Comparison of ENCODE assay signal across 11 cellular contexts in the genomic region with DNA sequence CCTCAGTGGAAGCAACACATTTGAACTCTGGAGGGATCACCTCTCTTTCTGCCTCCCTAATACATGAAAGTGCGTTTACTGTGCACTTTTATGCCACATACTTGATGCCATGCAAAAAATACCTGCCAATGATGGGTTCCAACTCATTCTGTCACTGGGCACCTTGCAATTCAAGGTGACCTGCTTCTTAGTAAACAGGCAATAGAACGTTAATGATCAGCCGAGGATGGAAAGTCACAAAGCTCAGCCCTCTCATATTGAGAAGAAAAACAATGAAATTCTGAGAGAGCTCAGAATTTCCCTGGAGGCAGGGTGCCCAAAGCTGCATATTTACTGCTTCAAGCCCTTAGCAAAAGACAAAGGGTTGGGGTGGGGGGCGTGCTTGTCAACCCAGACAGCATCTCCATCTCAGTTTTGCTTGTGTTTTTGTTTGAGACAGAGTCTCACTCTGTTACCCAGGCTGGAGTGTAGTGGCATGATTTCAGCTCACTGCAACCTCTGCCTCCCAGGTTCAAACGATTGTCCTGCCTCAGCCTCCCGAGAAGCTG. TPM values are rescaled to one million over a fixed set of nuclear protein-coding genes. Genes with fewer than 3 reads are reported as not detected.
DNase-seq lines count a peak whose midpoint lies in the region; ATAC-seq and TF ChIP-seq lines count a peak whose summit lies in the region.
"Had no signal": no experiment of that assay in that cellular context is flagged by ENCODE, and none has a peak within 500 bp of the region (broad histone marks: within the 10 kb centered on the region; RNA-seq: fewer than 3 reads in every experiment).

No MANE protein-coding gene starts in this region.

- H2AK5ac ChIP-seq in IMR-90 (ENCODE audit: low read depth, low read length): no peak overlapping the region

- H3K4me3 Mint-ChIP-seq in CD4-positive, alpha-beta memory T cell: peak overlapping the region in 4 of 8 donors; percentile 68 to 83 (median 74)
- H3K4me3 Mint-ChIP-seq in central memory CD8-positive, alpha-beta T cell: peak overlapping the region; percentile 83
- no peak overlapping the region for H3K4me3 Mint-ChIP-seq in neural progenitor cell

- TF ChIP-seq RAD21 in IMR-90 (IDR thresholded peaks at IDR 0.05; ENCODE audit: low read length): no peak

- dilution Hi-C loops in IMR-90 (cut with HindIII; ENCODE audit: low sequenced_read_pairs, unreplicated experiment): no loop called here

- peaks cover 66% of the 10 kb centered on the region for H3K4me1 ChIP-seq in CD4-positive, alpha-beta memory T cell (ENCODE audit: insufficient read depth, low read length)
- H3K4me1 ChIP-seq in IMR-90 (ENCODE audit: control insufficient read depth, insufficient read depth, low read length) (peaks cover 14% of the 10 kb centered on the region), neural progenitor cell (peaks cover 17% of the 10 kb centered on the region)

- WGBS in IMR-90 (ENCODE audit: extremely low coverage in 2 of 2, insufficient read length in 1 of 2), 2 experiments: 83% methylated on average over 1 of the region's 6 CpGs; no CpG with 5 or more reads in 1 of the 2 experiments

- no peak overlapping the region for H3K4me3 ChIP-seq in CD4-positive, alpha-beta memory T cell (ENCODE audit: low read length in 2 of 2)
- H3K4me3 ChIP-seq in IMR-90 (ENCODE audit: insufficient read depth, low read depth, low read length) (no peak overlapping the region), neural progenitor cell (no peak overlapping the region), coronary artery (no peak overlapping the region)

- no peak overlapping the region for H3K4ac ChIP-seq in IMR-90 (ENCODE audit: low read depth, low read length)

- TF ChIP-seq CTCF in IMR-90 (conservative IDR thresholded peaks at IDR 0.05; ENCODE audit: low read depth, low read length) (no peak), neural progenitor cell (IDR thresholded peaks at IDR 0.05) (no peak), coronary artery (IDR thresholded peaks at IDR 0.05) (no peak)

- H4K20me1 ChIP-seq in IMR-90 (ENCODE audit: insufficient read depth, low read length): peaks cover 67% of the 10 kb centered on the region
- H4K20me1 ChIP-seq in neural progenitor cell (ENCODE audit: low read depth): no peaks in the 10 kb centered on the region

- intact Hi-C loops in CD4-positive, alpha-beta memory T cell (cut with micrococcal nuclease): no loop called here
- intact Hi-C loops in IMR-90 (cut with micrococcal nuclease): no loop called here

- no peak overlapping the region for H3K14ac ChIP-seq in IMR-90 (replicated peaks; ENCODE audit: low read depth, low read length)

- in situ Hi-C loops in IMR-90 (cut with MboI; ENCODE audit: low sequenced_read_pairs): no loop called here

- no peaks in the 10 kb centered on the region for H3K9me3 ChIP-seq in CD4-positive, alpha-beta memory T cell (ENCODE audit: control insufficient read depth in 1 of 2, low read length in 2 of 2)
- H3K9me3 ChIP-seq in IMR-90 (ENCODE audit: control insufficient read depth, insufficient read depth, low read length): no peaks in the 10 kb centered on the region
- H3K9me3 ChIP-seq in neural progenitor cell (ENCODE audit: low read depth): no peaks in the 10 kb centered on the region

- H3K23ac ChIP-seq in IMR-90 (ENCODE audit: low read depth, low read length): no peak overlapping the region

- H3K56ac ChIP-seq in IMR-90 (ENCODE audit: extremely low read depth, insufficient read depth, low read length): no peak overlapping the region

- CTCF ChIA-PET in CD4-positive, alpha-beta memory T cell (lab: Charles Lee; ENCODE audit: partially characterized antibody): interaction anchor here (1.5 to 2.4 kb wide), 4 partner anchors 20 to 77 kb away, joined by 3 to 9 read pairs (median 6); no protein-coding TSS in a partner anchor
- CTCF ChIA-PET in IMR-90 (lab: Yijun Ruan, JAX): no interaction called here

- no TSS peak for BruUV-seq in IMR-90 (replicated peaks; lab: Mats Ljungman, UMichigan)

- H3K9ac ChIP-seq in IMR-90 (ENCODE audit: low read depth, low read length) (no peak overlapping the region), neural progenitor cell (no peak overlapping the region)

- no peak overlapping the region for H2BK120ac ChIP-seq in IMR-90 (ENCODE audit: low read depth, low read length)

- peaks cover 67% of the 10 kb centered on the region for H3K79me2 ChIP-seq in neural progenitor cell (ENCODE audit: low read depth)

- H3K79me1 ChIP-seq in IMR-90 (ENCODE audit: low read depth in 1 of 2, low read length in 2 of 2): peaks cover 44 to 89% of the 10 kb centered on the region in 2 experiments

- H3F3A ChIP-seq in neural progenitor cell (ENCODE audit: low read depth): peaks cover 6% of the 10 kb centered on the region

- peaks cover 42 to 87% (median 67%) of the 10 kb centered on the region in 4 donors for H3K4me1 Mint-ChIP-seq in CD4-positive, alpha-beta memory T cell
- H3K4me1 Mint-ChIP-seq in central memory CD8-positive, alpha-beta T cell: peaks cover 72% of the 10 kb centered on the region
- H3K4me1 Mint-ChIP-seq in neural progenitor cell: peaks cover 17% of the 10 kb centered on the region

- H2BK20ac ChIP-seq in IMR-90 (ENCODE audit: low read depth, low read length): no peak overlapping the region

- H3K9me3 Mint-ChIP-seq in CD4-positive, alpha-beta memory T cell: peaks cover 0 to 2% (median 0%) of the 10 kb centered on the region in 8 donors
- no peaks in the 10 kb centered on the region for H3K9me3 Mint-ChIP-seq in central memory CD8-positive, alpha-beta T cell
- H3K9me3 Mint-ChIP-seq in neural progenitor cell: no peaks in the 10 kb centered on the region

- no peak for TF ChIP-seq POLR2A in IMR-90 (IDR thresholded peaks at IDR 0.05; ENCODE audit: low read depth, low read length)

- H2BK5ac ChIP-seq in IMR-90 (ENCODE audit: low read depth, low read length, poor library complexity, severe bottlenecking): no peak overlapping the region

- H3K4me2 ChIP-seq in IMR-90 (ENCODE audit: low read depth, low read length): no peak overlapping the region
- H3K4me2 ChIP-seq in neural progenitor cell: no peak overlapping the region

- no peak overlapping the region for H2AK9ac ChIP-seq in IMR-90 (replicated peaks; ENCODE audit: low read depth, low read length, poor library complexity)

- H3K36me3 ChIP-seq in CD4-positive, alpha-beta memory T cell (ENCODE audit: insufficient read depth, low read length): peaks cover 8% of the 10 kb centered on the region
- H3K36me3 ChIP-seq in IMR-90 (ENCODE audit: control insufficient read depth, insufficient read depth, low read length): peaks cover 21% of the 10 kb centered on the region
- no peaks in the 10 kb centered on the region for H3K36me3 ChIP-seq in neural progenitor cell

- peak overlapping the region; percentile 29 for H3K27ac ChIP-seq in CD4-positive, alpha-beta memory T cell (ENCODE audit: low read depth, low read length)
- H3K27ac ChIP-seq in IMR-90 (ENCODE audit: insufficient read depth, low read length) (no peak overlapping the region), neural progenitor cell (peak overlapping the region; percentile 54), coronary artery (no peak overlapping the region)
- H3K27ac ChIP-seq: C4-2B had no signal

- POLR2A ChIA-PET in CD4-positive, alpha-beta memory T cell (lab: Charles Lee; ENCODE audit: partially characterized antibody): interaction anchor here (0.8 to 10.7 kb wide), 7 partner anchors 10 to 78 kb away, joined by 3 to 134 read pairs (median 7); a partner anchor contains a TSS
- POLR2A ChIA-PET in IMR-90 (lab: Charles Lee; ENCODE audit: unreplicated experiment): no interaction called here

- H2AFZ ChIP-seq in IMR-90 (replicated peaks; ENCODE audit: low read length, poor library complexity) (no peak overlapping the region), neural progenitor cell (replicated peaks) (no peak overlapping the region)

- no peak overlapping the region for H4K91ac ChIP-seq in IMR-90 (ENCODE audit: insufficient read depth, low read depth, low read length)

- no peak overlapping the region for H2BK15ac ChIP-seq in IMR-90 (ENCODE audit: low read depth, low read length)

- H3K9me1 ChIP-seq in IMR-90 (ENCODE audit: insufficient read depth, low read length): peaks cover 9% of the 10 kb centered on the region

- peaks cover 20 to 36% of the 10 kb centered on the region in 2 donors for H3K36me3 Mint-ChIP-seq in CD4-positive, alpha-beta memory T cell
- H3K36me3 Mint-ChIP-seq in central memory CD8-positive, alpha-beta T cell (ENCODE audit: insufficient read depth): peaks cover 65% of the 10 kb centered on the region
- no peaks in the 10 kb centered on the region for H3K36me3 Mint-ChIP-seq in neural progenitor cell

- H3K27me3 ChIP-seq in CD4-positive, alpha-beta memory T cell (ENCODE audit: insufficient read depth, low read length): no peaks in the 10 kb centered on the region
- H3K27me3 ChIP-seq in IMR-90 (ENCODE audit: control insufficient read depth, insufficient read depth, low read length) (no peaks in the 10 kb centered on the region), neural progenitor cell (no peaks in the 10 kb centered on the region)

- H4K5ac ChIP-seq in IMR-90 (ENCODE audit: low read depth, low read length): 0 out of 2 replicates have a peak overlapping the region, but pooled peaks have one; percentile 17

- no peaks in the 10 kb centered on the region for H3K27me3 Mint-ChIP-seq in CD4-positive, alpha-beta memory T cell
- H3K27me3 Mint-ChIP-seq in central memory CD8-positive, alpha-beta T cell: no peaks in the 10 kb centered on the region
- no peaks in the 10 kb centered on the region for H3K27me3 Mint-ChIP-seq in neural progenitor cell (ENCODE audit: insufficient read depth, low read depth)

- ATAC-seq in IMR-90 (ENCODE audit: low read depth) (no peak), HG03442 (IDR thresholded peaks at IDR 0.05; ENCODE audit: unreplicated experiment) (no peak), GM21360 (IDR thresholded peaks at IDR 0.05; ENCODE audit: unreplicated experiment) (no peak)
- no peak for ATAC-seq in central memory CD8-positive, alpha-beta T cell (replicated peaks; ENCODE audit: extremely low read depth, poor library complexity, severe bottlenecking)

- peak overlapping the region; percentile 90 to 97 (median 95) for H3K27ac Mint-ChIP-seq in CD4-positive, alpha-beta memory T cell
- peak overlapping the region; percentile 95 for H3K27ac Mint-ChIP-seq in central memory CD8-positive, alpha-beta T cell (ENCODE audit: low read depth)
- peak overlapping the region; percentile 76 for H3K27ac Mint-ChIP-seq in neural progenitor cell

- H3K18ac ChIP-seq in IMR-90 (ENCODE audit: low read depth, low read length): no peak overlapping the region

- DNase-seq in CD4-positive, alpha-beta memory T cell: no peak
- DNase-seq in IMR-90 (no peak), neural progenitor cell (ENCODE audit: low spot score) (no peak), coronary artery (ENCODE audit: low spot score) (no peak)
- DNase-seq in central memory CD8-positive, alpha-beta T cell (ENCODE audit: low spot score in 2 of 2): no peak
- no peak for DNase-seq in stimulated activated naive CD4-positive, alpha-beta T cell treated with Interleukin-2 at 50 U/mL for 16 hours (lab: John Stamatoyannopoulos, UW)
- DNase-seq: effector memory CD4-positive, alpha-beta T cell; GF-D8 had no signal

- H4K8ac ChIP-seq in IMR-90 (ENCODE audit: low read depth in 2 of 2, low read length in 2 of 2): no peak overlapping the region

RNA-seq across cellular contexts. Expression of a gene that starts 23.2 kb away (rescaled TPM):
- 100 to 1,000 TPM; 155 to 157 TPM for total RNA-seq in CD4-positive, alpha-beta memory T cell
- 100 to 1,000 TPM; 343 to 496 TPM for polyA plus RNA-seq in CD4-positive, alpha-beta memory T cell
- total RNA-seq in IMR-90 (2012; rRNA removed) (96.9 and 113 TPM in 2 replicates), neural progenitor cell (ENCODE audit: low replicate concordance) (42.5 and 50.0 TPM in 2 replicates)
- 203 and 206 TPM in 2 replicates for polyA plus RNA-seq in IMR-90 (2012; rRNA removed)
- polyA plus RNA-seq in IMR-90 (2012; cell fraction: cytosol; rRNA removed): 126 and 616 TPM in 2 replicates
- polyA plus RNA-seq in IMR-90 (2012; cell fraction: nucleus; rRNA removed; ENCODE audit: low replicate concordance): 97.8 and 160 TPM in 2 replicates

Comparison
In these comparisons a context has a peak if more than half of its experiments do, and no peak if none do; other contexts are left out.
1. H3K27ac ChIP-seq: peak in CD4-positive, alpha-beta memory T cell (single experiment) and neural progenitor cell (single experiment); none in IMR-90 (single experiment) and coronary artery (0 of 2).
2. Peak in every context shown above with its lines, with median percentiles within 50 percentile points of each other: H3K27ac Mint-ChIP-seq.